1 cellular context compared by ENCODE assay signal in the genomic region with DNA sequence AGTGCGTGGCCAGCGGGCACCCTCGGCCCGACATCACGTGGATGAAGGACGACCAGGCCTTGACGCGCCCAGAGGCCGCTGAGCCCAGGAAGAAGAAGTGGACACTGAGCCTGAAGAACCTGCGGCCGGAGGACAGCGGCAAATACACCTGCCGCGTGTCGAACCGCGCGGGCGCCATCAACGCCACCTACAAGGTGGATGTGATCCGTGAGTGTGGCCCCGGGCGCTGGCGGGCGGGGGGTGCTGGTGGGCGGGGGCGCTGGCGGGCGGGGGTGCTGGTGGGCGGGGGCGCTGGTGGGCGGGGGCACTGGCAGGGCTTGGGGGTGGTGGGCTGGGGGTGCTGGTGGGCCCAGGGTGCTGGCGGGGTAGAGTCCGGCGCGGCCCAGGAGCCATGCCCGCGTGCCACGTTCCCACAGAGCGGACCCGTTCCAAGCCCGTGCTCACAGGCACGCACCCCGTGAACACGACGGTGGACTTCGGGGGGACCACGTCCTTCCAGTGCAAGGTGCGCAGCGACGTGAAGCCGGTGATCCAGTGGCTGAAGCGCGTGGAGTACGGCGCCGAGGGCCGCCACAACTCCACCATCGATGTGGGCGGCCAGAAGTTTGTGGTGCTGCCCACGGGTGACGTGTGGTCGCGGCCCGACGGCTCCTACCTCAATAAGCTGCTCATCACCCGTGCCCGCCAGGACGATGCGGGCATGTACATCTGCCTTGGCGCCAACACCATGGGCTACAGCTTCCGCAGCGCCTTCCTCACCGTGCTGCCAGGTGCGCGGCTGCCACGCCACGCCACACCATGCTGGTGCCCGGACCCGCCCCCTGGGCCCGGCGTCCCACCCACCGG.
TF ChIP-seq lines count a peak whose summit lies in the region.

No MANE protein-coding gene starts in this region.

TF ChIP-seq in HepG2, 621 proteins besides CTCF, POLR2A, EP300 and RAD21:
- TF ChIP-seq TBP (CRISPR knock-in tag; IDR thresholded peaks at IDR 0.05): no peak
- TF ChIP-seq ZNF317 (CRISPR knock-in tag; IDR thresholded peaks at IDR 0.05): no peak
- peak; percentile 39 for TF ChIP-seq RBFOX2 (IDR thresholded peaks at IDR 0.05; ENCODE audit: low read depth, low read length)
- TF ChIP-seq AGO2 (optimal IDR thresholded peaks at IDR 0.05; ENCODE audit: low read depth, low read length): peak; percentile 0
- TF ChIP-seq CBX1 (IDR thresholded peaks at IDR 0.05; ENCODE audit: low read depth): no peak
